ENCODE assay signal across 10 cellular contexts in the genomic region with DNA sequence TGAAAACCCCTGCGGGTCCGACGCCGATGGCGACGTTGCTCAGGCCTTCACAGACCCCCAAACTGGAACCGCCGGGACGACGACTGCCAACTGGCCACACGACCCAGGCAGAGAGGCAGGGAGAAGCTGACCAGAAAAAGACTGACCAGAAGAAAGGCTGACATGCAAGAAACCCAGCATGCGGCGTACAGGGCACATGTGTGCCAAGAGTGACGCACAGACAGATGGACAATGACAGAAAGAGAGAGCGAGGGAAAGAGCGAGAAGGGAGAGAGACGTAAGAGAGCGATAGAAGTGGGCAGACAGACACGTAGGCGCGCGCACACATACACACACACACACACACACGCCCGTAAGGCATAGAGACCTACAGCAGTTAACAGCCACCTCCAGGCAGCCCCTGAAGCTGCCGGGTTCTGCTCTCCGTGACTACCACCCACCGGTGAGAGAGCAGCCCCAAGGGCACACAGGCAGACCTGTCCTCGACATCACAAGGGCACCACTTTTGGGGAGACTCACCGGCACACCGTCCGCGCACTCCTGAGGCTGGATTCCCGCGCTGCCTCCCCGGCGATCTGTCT.
DNase-seq lines count a peak whose midpoint lies in the region; ATAC-seq and TF ChIP-seq lines count a peak whose summit lies in the region.
"Had no signal": no experiment of that assay in that cellular context is flagged by ENCODE, and none has a peak within 500 bp of the region (broad histone marks: within the 10 kb centered on the region; RNA-seq: fewer than 3 reads in every experiment).

No MANE protein-coding gene starts in this region.

- 41% methylated on average over 20 of the region's 36 CpGs for WGBS in right lobe of liver (ENCODE audit: insufficient coverage, low coverage, low lambda C conversion rate, missing lambda C conversion rate)
- WGBS in spleen, 5 donors, result 48 to 75% (median 67%) methylated on average over 33 to 36 of the region's 36 CpGs

- H3K4me3 ChIP-seq in HFF-Myc (replicated peaks; ENCODE audit: low read depth, low read length), result peak overlapping the region; percentile 15
- H3K4me3 ChIP-seq in choroid plexus epithelial cell (ENCODE audit: low read depth, low read length), result peak overlapping the region; percentile 43
- peak overlapping the region in 2 of 3 donors; percentile 4 to 7 for H3K4me3 ChIP-seq in right lobe of liver
- peak overlapping the region; percentile 23 to 70 (median 32) for H3K4me3 ChIP-seq in spleen
- H3K4me3 ChIP-seq: MG63 had no signal

- DNase-seq in HFF-Myc (ENCODE audit: extremely low read depth, low read depth) (no peak), choroid plexus epithelial cell (ENCODE audit: low read depth) (no peak), right lobe of liver (no peak), spleen (no peak), GM03348 (ENCODE audit: low spot score) (no peak), left colon (no peak), NK-92 (lab: John Stamatoyannopoulos, UW; ENCODE audit: unreplicated experiment) (no peak)
- DNase-seq: EL, MG63 had no signal

- H3K4me1 ChIP-seq in right lobe of liver (no peaks in the 10 kb centered on the region), spleen (no peaks in the 10 kb centered on the region)

- H3K36me3 ChIP-seq in right lobe of liver (no peaks in the 10 kb centered on the region), spleen (no peaks in the 10 kb centered on the region)
- H3K36me3 ChIP-seq: MG63 had no signal

- TF ChIP-seq POLR2A in right lobe of liver (IDR thresholded peaks at IDR 0.05), result no peak
- no peak for TF ChIP-seq POLR2A in spleen (IDR thresholded peaks at IDR 0.05)

- intact Hi-C loops in right lobe of liver (cut with DNase I), result no loop called here
- intact Hi-C loops in spleen (cut with DNase I; ENCODE audit: low total_unique reads), result no loop called here
- intact Hi-C loops in left colon (cut with DNase I, micrococcal nuclease), result no loop called here

- H3K27me3 ChIP-seq in right lobe of liver, result no peaks in the 10 kb centered on the region
- no peaks in the 10 kb centered on the region for H3K27me3 ChIP-seq in spleen (replicated peaks in 1 of 7)
- H3K27me3 ChIP-seq: MG63 had no signal

- H3K27ac ChIP-seq in right lobe of liver (no peak overlapping the region), spleen (peak overlapping the region in 5 of 8 donors; percentile 36 to 64 (median 46))

- H3K9me3 ChIP-seq in right lobe of liver (no peaks in the 10 kb centered on the region), spleen (peaks cover 0 to 42% (median 33%) of the 10 kb centered on the region in 8 donors)
- H3K9me3 ChIP-seq: MG63 had no signal

- peak in 1 of 4 donors; percentile 28 for ATAC-seq in right lobe of liver
- no peak for ATAC-seq in HG03196 (IDR thresholded peaks at IDR 0.05; ENCODE audit: unreplicated experiment)
- ATAC-seq in left colon, result no peak

- TF ChIP-seq CTCF in HFF-Myc (IDR thresholded peaks at IDR 0.05; ENCODE audit: low read depth, low read length, missing control alignments), result no peak
- no peak for TF ChIP-seq CTCF in choroid plexus epithelial cell (conservative IDR thresholded peaks at IDR 0.05; ENCODE audit: low read depth, low read length)
- no peak for TF ChIP-seq CTCF in right lobe of liver (IDR thresholded peaks at IDR 0.05)
- TF ChIP-seq CTCF in spleen (IDR thresholded peaks at IDR 0.05 in 8 of 11, conservative IDR thresholded peaks at IDR 0.05 in 3 of 11), result no peak

Comparison
In these comparisons a context has a peak if more than half of its experiments do, and no peak if none do; other contexts are left out.
1. H3K27ac ChIP-seq: peak in spleen (5 of 8); none in right lobe of liver (0 of 3).
2. Peak in every context shown above with its lines, with median percentiles within 50 percentile points of each other: H3K4me3 ChIP-seq.